8 cellular contexts compared by ENCODE assay signal in the genomic region with DNA sequence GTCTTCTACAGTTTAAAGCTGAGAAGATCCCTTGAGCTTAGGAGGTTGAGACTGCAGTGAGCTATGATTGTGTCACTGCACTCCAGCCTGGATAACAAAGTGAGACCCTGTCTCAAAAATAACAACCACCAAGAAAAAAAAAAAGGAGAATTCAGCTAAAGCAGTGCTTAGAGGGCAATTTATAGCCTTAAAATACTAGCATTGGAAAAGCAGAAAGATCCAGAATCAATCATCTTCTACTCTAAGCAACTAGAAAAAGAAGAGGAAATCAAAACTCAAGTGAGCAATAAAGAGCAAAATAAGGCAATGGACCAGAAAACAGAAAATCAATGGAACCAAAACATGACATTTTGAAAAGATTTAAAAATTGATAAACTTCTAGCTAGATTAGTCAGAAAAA. TPM values are rescaled to one million over a fixed set of nuclear protein-coding genes. Genes with fewer than 3 reads are reported as not detected.
DNase-seq lines count a peak whose midpoint lies in the region; ATAC-seq and TF ChIP-seq lines count a peak whose summit lies in the region.

No MANE protein-coding gene starts in this region.

- H3K4me1 Mint-ChIP-seq in CD14-positive monocyte, result peaks cover 27% of the 10 kb centered on the region

- H4K20me1 ChIP-seq in MM.1S (ENCODE audit: insufficient read depth, low read length), result no peaks in the 10 kb centered on the region

- H3K36me3 ChIP-seq in MM.1S (replicated peaks; ENCODE audit: insufficient read depth, low read length), result peaks cover 1% of the 10 kb centered on the region
- H3K36me3 ChIP-seq in duodenal mucosa (ENCODE audit: control insufficient read depth in 1 of 2, insufficient read depth in 2 of 2, low read length in 2 of 2), result no peaks in the 10 kb centered on the region
- no peaks in the 10 kb centered on the region for H3K36me3 ChIP-seq in neuron (ENCODE audit: insufficient read depth, low read length)

- intact Hi-C loops in CD14-positive monocyte (cut with micrococcal nuclease), result loop anchor here in 1 of 2 donors (5.0 kb wide), 3 partner anchors 61 to 651 kb away; partner anchors contain the start of genes DHX15 and ZCCHC4

- no peaks in the 10 kb centered on the region for H3K27me3 ChIP-seq in MM.1S (replicated peaks; ENCODE audit: insufficient read depth, low read length)
- H3K27me3 ChIP-seq in duodenal mucosa (ENCODE audit: control insufficient read depth in 1 of 2, insufficient read depth in 2 of 2, low read length in 2 of 2), result no peaks in the 10 kb centered on the region
- H3K27me3 ChIP-seq in neuron (ENCODE audit: insufficient read depth, low read length), result no peaks in the 10 kb centered on the region

- H3K9me2 ChIP-seq in MM.1S (replicated peaks; ENCODE audit: insufficient read depth, low read length), result no peaks in the 10 kb centered on the region

- peak overlapping the region; percentile 58; the same call in 1 of the 2 replicates for H3K27ac ChIP-seq in MM.1S (ENCODE audit: low read length)
- no peak overlapping the region for H3K27ac ChIP-seq in duodenal mucosa (ENCODE audit: low read depth, low read length)

- peak overlapping the region; percentile 73 to 79 for H3K4me3 Mint-ChIP-seq in CD14-positive monocyte

- H3K27me3 Mint-ChIP-seq in CD14-positive monocyte (ENCODE audit: low read depth in 3 of 3), result peaks cover 0 to 5% (median 2%) of the 10 kb centered on the region in 3 donors

- peaks cover 0 to 11% of the 10 kb centered on the region in 2 donors for H3K36me3 Mint-ChIP-seq in CD14-positive monocyte

- peaks cover 11% of the 10 kb centered on the region for H3K4me1 ChIP-seq in MM.1S (ENCODE audit: low read length)
- peaks cover 5 to 9% of the 10 kb centered on the region in 2 donors for H3K4me1 ChIP-seq in duodenal mucosa (ENCODE audit: control insufficient read depth in 1 of 2, insufficient read depth in 2 of 2, low read length in 2 of 2)
- H3K4me1 ChIP-seq in neuron (ENCODE audit: insufficient read depth, low read length), result peaks cover 7% of the 10 kb centered on the region

- H3K9me3 Mint-ChIP-seq in CD14-positive monocyte, result peaks cover 16 to 45% (median 37%) of the 10 kb centered on the region in 7 donors

- TF ChIP-seq CTCF in CD14-positive monocyte (IDR thresholded peaks at IDR 0.05), result no peak
- TF ChIP-seq CTCF in MM.1S (IDR thresholded peaks at IDR 0.05; ENCODE audit: low read length), result no peak

- H3K9ac ChIP-seq in MM.1S (ENCODE audit: low read length) (peak overlapping the region; percentile 59), duodenal mucosa (ENCODE audit: low read depth in 1 of 2, low read length in 2 of 2) (peak overlapping the region in 1 of 2 donors; percentile 43)

- H3F3A ChIP-seq in MM.1S (ENCODE audit: insufficient read depth, low read length), result peaks cover 22% of the 10 kb centered on the region

- H3K27ac Mint-ChIP-seq in CD14-positive monocyte, result peak overlapping the region in 1 of 7 donors; percentile 68

- H3K79me2 ChIP-seq in MM.1S (ENCODE audit: low read length), result peaks cover 43% of the 10 kb centered on the region

- H2AFZ ChIP-seq in MM.1S (ENCODE audit: low read length), result peak overlapping the region; percentile 77
- peak overlapping the region; percentile 93 for H2AFZ ChIP-seq in neuron (ENCODE audit: low read depth, low read length)

- H3K9me3 ChIP-seq in MM.1S (replicated peaks; ENCODE audit: insufficient read depth, low read length) (no peaks in the 10 kb centered on the region), duodenal mucosa (ENCODE audit: control insufficient read depth in 1 of 2, low read length in 2 of 2) (no peaks in the 10 kb centered on the region), neuron (ENCODE audit: low read length) (peaks cover 5% of the 10 kb centered on the region)

- H3K4me3 ChIP-seq in MM.1S (ENCODE audit: low read length) (peak overlapping the region; percentile 70), duodenal mucosa (ENCODE audit: low read depth in 1 of 2, low read length in 2 of 2) (peak overlapping the region; percentile 67 to 89), neuron (ENCODE audit: low read length) (peak overlapping the region; percentile 92)

- DNase-seq in CD14-positive monocyte (ENCODE audit: low spot score), result no peak
- peak; percentile 38 for DNase-seq in MM.1S
- DNase-seq in cerebellar cortex (ENCODE audit: low spot score), result no peak
- DNase-seq in GM19238 (ENCODE audit: insufficient read length, low spot score), result no peak
- DNase-seq in COLO829 (ENCODE audit: low spot score), result no peak

- ATAC-seq in GM18498 (IDR thresholded peaks at IDR 0.05; ENCODE audit: unreplicated experiment), result no peak

- H3K4me2 ChIP-seq in MM.1S (ENCODE audit: low read depth, low read length), result peak overlapping the region; percentile 80

RNA-seq across cellular contexts. Expression of gene PI4K2B, which starts 0.6 kb away (rescaled TPM):
- 1 to 10 TPM; 7.4 to 8.5 TPM for polyA plus RNA-seq in CD14-positive monocyte
